ENCODE assay signal across 19 cellular contexts in the genomic region with DNA sequence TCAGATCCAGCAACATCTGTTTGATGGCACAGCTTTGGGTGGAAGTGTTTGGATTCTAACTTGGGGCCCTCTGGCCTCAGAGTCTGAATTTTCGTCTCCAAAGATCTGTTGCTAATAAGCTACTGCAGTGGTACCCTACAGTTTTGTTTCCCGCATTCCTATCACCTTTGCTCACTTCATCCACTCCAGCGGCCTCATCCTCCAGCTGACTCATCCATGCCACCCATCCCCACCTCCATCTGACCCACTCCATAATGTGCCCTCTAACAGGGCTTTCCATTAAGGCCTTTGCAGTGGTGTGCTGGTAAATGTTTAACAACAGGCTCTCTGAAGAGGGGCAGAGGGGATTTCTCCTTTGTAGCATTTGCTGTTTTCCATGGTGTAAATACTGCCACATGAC.
DNase-seq lines count a peak whose midpoint lies in the region; ATAC-seq, FAIRE-seq and TF ChIP-seq lines count a peak whose summit lies in the region.
"Had no signal": no experiment of that assay in that cellular context is flagged by ENCODE, and none has a peak within 500 bp of the region (broad histone marks: within the 10 kb centered on the region; RNA-seq: fewer than 3 reads in every experiment).

No MANE protein-coding gene starts in this region.

- H3K27ac Mint-ChIP-seq in HFFc6 = no peak overlapping the region; the same call in 1 of the 2 replicates
- H3K27ac Mint-ChIP-seq: activated T-helper 17 cell treated with anti-CD3 and anti-CD28 coated beads, Interleukin-2, amount 50 U/mL, for 72 hours; stimulated activated effector memory CD8-positive, alpha-beta T cell treated with anti-CD3 and anti-CD28 coated beads, Interleukin-12 subunit alpha, Interleukin-12 subunit beta, amount 100 ng/mL, for 72 hours; T-cell; WTC11 had no signal

- peaks cover 17% of the 10 kb centered on the region for H3K4me1 Mint-ChIP-seq in HFFc6 (ENCODE audit: low read depth)
- H3K4me1 Mint-ChIP-seq: stimulated activated effector memory CD8-positive, alpha-beta T cell treated with anti-CD3 and anti-CD28 coated beads, Interleukin-12 subunit alpha, Interleukin-12 subunit beta, amount 100 ng/mL, for 72 hours; T-cell had no signal

- no peak for TF ChIP-seq POLR2A in A549 (IDR thresholded peaks at IDR 0.05; ENCODE audit: low read length)

- no peaks in the 10 kb centered on the region for H3K36me3 Mint-ChIP-seq in HFFc6 (ENCODE audit: low read depth)
- H3K36me3 Mint-ChIP-seq: stimulated activated effector memory CD8-positive, alpha-beta T cell treated with anti-CD3 and anti-CD28 coated beads, Interleukin-12 subunit alpha, Interleukin-12 subunit beta, amount 100 ng/mL, for 72 hours; T-cell; WTC11 had no signal

- H3K27me3 Mint-ChIP-seq in HFFc6 (ENCODE audit: insufficient read depth) = no peaks in the 10 kb centered on the region; the same call in 1 of the 2 replicates

- CTCF ChIA-PET in A549 (lab: Yijun Ruan, JAX) = interaction anchor here (0.9 to 3.6 kb wide), 5 partner anchors 10 to 323 kb away, joined by 3 to 20 read pairs (median 4); no protein-coding TSS in a partner anchor

- WGBS in A549 (ENCODE audit: missing lambda C conversion rate) = 28% methylated on average over 3 of the region's 3 CpGs

- no peaks in the 10 kb centered on the region for H3K9me3 Mint-ChIP-seq in HFFc6
- H3K9me3 Mint-ChIP-seq: activated T-helper 17 cell treated with anti-CD3 and anti-CD28 coated beads, Interleukin-2, amount 50 U/mL, for 72 hours; stimulated activated effector memory CD8-positive, alpha-beta T cell treated with anti-CD3 and anti-CD28 coated beads, Interleukin-12 subunit alpha, Interleukin-12 subunit beta, amount 100 ng/mL, for 72 hours; T-cell; WTC11 had no signal

- H3K4me1 ChIP-seq in A549 = peaks cover 41% of the 10 kb centered on the region
- H3K4me1 ChIP-seq: adrenal gland had no signal

- no peak for TF ChIP-seq CTCF in A549 (IDR thresholded peaks at IDR 0.05)
- TF ChIP-seq CTCF in HFFc6 (IDR thresholded peaks at IDR 0.05) = no peak

- peak overlapping the region; percentile 1; the same call in 1 of the 2 replicates for H3K4me3 Mint-ChIP-seq in HFFc6
- H3K4me3 Mint-ChIP-seq: activated T-helper 17 cell treated with anti-CD3 and anti-CD28 coated beads, Interleukin-2, amount 50 U/mL, for 72 hours; stimulated activated effector memory CD8-positive, alpha-beta T cell treated with anti-CD3 and anti-CD28 coated beads, Interleukin-12 subunit alpha, Interleukin-12 subunit beta, amount 100 ng/mL, for 72 hours; T-cell; WTC11 had no signal

- POLR2A ChIA-PET in A549 (lab: Yijun Ruan, JAX) = no interaction called here

- no peak overlapping the region for H3K4me3 ChIP-seq in A549
- H3K4me3 ChIP-seq: adrenal gland, colonic mucosa, transverse colon had no signal

- ATAC-seq in A549 (peak; percentile 74 to 87; a peak in 5 of 6 replicates), SK-N-SH treated with all-trans-retinoic acid at 6 μM for 48 hours (peak; percentile 65), GM21515 (IDR thresholded peaks at IDR 0.05; ENCODE audit: unreplicated experiment) (no peak)
- ATAC-seq: activated T-helper 17 cell treated with anti-CD3 and anti-CD28 coated beads, Interleukin-2, amount 50 U/mL, for 72 hours; stimulated activated effector memory CD8-positive, alpha-beta T cell treated with anti-CD3 and anti-CD28 coated beads, Interleukin-12 subunit alpha, Interleukin-12 subunit beta, amount 100 ng/mL, for 72 hours; T-cell had no signal

- peak overlapping the region; percentile 41 for H3K4me2 ChIP-seq in A549

- no peak for TF ChIP-seq EP300 in A549 (IDR thresholded peaks at IDR 0.05)

- H3K27ac ChIP-seq in A549 = peak overlapping the region; percentile 68 to 87
- H3K27ac ChIP-seq: adrenal gland, colonic mucosa, transverse colon had no signal

- TF ChIP-seq RAD21 in A549 (conservative IDR thresholded peaks at IDR 0.05 in 1 of 2, IDR thresholded peaks at IDR 0.05 in 1 of 2) = no peak

- DNase-seq in A549 (ENCODE audit: low read depth in 1 of 2, low spot score in 1 of 2) (peak; percentile 55 to 77), HFFc6 (peak; percentile 26), iris pigment epithelial cell (ENCODE audit: low read depth) (peak; percentile 29), DMS79 treated with DMSO at 0.1 percent for 48 hours (lab: John Stamatoyannopoulos, UW) (no peak), COR-L47 (lab: John Stamatoyannopoulos, UW) (no peak), anterior cingulate cortex (lab: John Stamatoyannopoulos, UW) (no peak)
- DNase-seq: adrenal gland, colonic mucosa, NCI-H2081, NCI-H526 treated with DMSO at 0.1 percent for 48 hours, T-cell, transverse colon had no signal

- H3K9me3 ChIP-seq in A549 = no peaks in the 10 kb centered on the region
- H3K9me3 ChIP-seq: adrenal gland, colonic mucosa, transverse colon had no signal

- FAIRE-seq in A549 (lab: Jason Lieb, UNC) = no peak
- FAIRE-seq: GM19239, islet of Langerhans had no signal

TF ChIP-seq in A549, 52 proteins besides CTCF, POLR2A, EP300 and RAD21 (continues in another document):
- TF ChIP-seq, protein P1, sequence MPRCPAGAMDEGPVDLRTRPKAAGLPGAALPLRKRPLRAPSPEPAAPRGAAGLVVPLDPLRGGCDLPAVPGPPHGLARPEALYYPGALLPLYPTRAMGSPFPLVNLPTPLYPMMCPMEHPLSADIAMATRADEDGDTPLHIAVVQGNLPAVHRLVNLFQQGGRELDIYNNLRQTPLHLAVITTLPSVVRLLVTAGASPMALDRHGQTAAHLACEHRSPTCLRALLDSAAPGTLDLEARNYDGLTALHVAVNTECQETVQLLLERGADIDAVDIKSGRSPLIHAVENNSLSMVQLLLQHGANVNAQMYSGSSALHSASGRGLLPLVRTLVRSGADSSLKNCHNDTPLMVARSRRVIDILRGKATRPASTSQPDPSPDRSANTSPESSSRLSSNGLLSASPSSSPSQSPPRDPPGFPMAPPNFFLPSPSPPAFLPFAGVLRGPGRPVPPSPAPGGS (IDR thresholded peaks at IDR 0.05) = no peak
- TF ChIP-seq JUN (IDR thresholded peaks at IDR 0.05) (no peak), CEBPB (IDR thresholded peaks at IDR 0.05) (no peak), MAFK (IDR thresholded peaks at IDR 0.05; ENCODE audit: partially characterized antibody) (no peak), TP53 (CRISPR knock-in tag; IDR thresholded peaks at IDR 0.05) (no peak), CHD2 (IDR thresholded peaks at IDR 0.05; ENCODE audit: low read length, partially characterized antibody) (no peak), ZFP36 (IDR thresholded peaks at IDR 0.05; ENCODE audit: borderline replicate concordance, partially characterized antibody) (no peak), BHLHE40 (IDR thresholded peaks at IDR 0.05; ENCODE audit: low read depth, low read length) (no peak)
- TF ChIP-seq, protein P2, sequence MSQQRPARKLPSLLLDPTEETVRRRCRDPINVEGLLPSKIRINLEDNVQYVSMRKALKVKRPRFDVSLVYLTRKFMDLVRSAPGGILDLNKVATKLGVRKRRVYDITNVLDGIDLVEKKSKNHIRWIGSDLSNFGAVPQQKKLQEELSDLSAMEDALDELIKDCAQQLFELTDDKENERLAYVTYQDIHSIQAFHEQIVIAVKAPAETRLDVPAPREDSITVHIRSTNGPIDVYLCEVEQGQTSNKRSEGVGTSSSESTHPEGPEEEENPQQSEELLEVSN (IDR thresholded peaks at IDR 0.05; ENCODE audit: borderline replicate concordance, low read depth) = no peak
- TF ChIP-seq, protein P3, sequence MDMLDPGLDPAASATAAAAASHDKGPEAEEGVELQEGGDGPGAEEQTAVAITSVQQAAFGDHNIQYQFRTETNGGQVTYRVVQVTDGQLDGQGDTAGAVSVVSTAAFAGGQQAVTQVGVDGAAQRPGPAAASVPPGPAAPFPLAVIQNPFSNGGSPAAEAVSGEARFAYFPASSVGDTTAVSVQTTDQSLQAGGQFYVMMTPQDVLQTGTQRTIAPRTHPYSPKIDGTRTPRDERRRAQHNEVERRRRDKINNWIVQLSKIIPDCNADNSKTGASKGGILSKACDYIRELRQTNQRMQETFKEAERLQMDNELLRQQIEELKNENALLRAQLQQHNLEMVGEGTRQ (IDR thresholded peaks at IDR 0.05) = no peak

TF ChIP-seq in SK-N-SH treated with all-trans-retinoic acid at 6 μM for 48 hours, 23 proteins besides CTCF, POLR2A, EP300 and RAD21 (continues in another document):
- TF ChIP-seq ZNF8 (CRISPR knock-in tag; IDR thresholded peaks at IDR 0.05) (no peak), SNAI2 (CRISPR knock-in tag; IDR thresholded peaks at IDR 0.05) (no peak), TOX (CRISPR knock-in tag; IDR thresholded peaks at IDR 0.05; ENCODE audit: borderline replicate concordance) (no peak), ZFP30 (CRISPR knock-in tag; IDR thresholded peaks at IDR 0.05) (no peak), GLIS3 (CRISPR knock-in tag; IDR thresholded peaks at IDR 0.05) (no peak), OSR1 (CRISPR knock-in tag; IDR thresholded peaks at IDR 0.05) (no peak)
- TF ChIP-seq, protein P4, sequence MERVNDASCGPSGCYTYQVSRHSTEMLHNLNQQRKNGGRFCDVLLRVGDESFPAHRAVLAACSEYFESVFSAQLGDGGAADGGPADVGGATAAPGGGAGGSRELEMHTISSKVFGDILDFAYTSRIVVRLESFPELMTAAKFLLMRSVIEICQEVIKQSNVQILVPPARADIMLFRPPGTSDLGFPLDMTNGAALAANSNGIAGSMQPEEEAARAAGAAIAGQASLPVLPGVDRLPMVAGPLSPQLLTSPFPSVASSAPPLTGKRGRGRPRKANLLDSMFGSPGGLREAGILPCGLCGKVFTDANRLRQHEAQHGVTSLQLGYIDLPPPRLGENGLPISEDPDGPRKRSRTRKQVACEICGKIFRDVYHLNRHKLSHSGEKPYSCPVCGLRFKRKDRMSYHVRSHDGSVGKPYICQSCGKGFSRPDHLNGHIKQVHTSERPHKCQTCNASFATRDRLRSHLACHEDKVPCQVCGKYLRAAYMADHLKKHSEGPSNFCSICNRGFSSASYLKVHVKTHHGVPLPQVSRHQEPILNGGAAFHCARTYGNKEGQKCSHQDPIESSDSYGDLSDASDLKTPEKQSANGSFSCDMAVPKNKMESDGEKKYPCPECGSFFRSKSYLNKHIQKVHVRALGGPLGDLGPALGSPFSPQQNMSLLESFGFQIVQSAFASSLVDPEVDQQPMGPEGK (CRISPR knock-in tag; IDR thresholded peaks at IDR 0.05; ENCODE audit: borderline replicate concordance) = no peak

Comparison
In these comparisons a context has a peak if more than half of its experiments do, and no peak if none do; other contexts are left out.
1. DNase-seq: peak in A549 (2 of 2), HFFc6 (single experiment) and iris pigment epithelial cell (single experiment); none in DMS79 treated with DMSO at 0.1 percent for 48 hours (single experiment), COR-L47 (single experiment) and anterior cingulate cortex (0 of 58).